ENCODE assay signal across 19 cellular contexts in genomic region chr2:229728360-229728759, GRCh38. TPM values are rescaled to one million over a fixed set of nuclear protein-coding genes. Genes with fewer than 3 reads are reported as not detected.
"Had no signal": no experiment of that assay in that cellular context is flagged by ENCODE, and none has a peak within 500 bp of the region (broad histone marks: within the 10 kb centered on the region; RNA-seq: fewer than 3 reads in every experiment).

No MANE protein-coding gene starts in this region.

- H3K9me3 ChIP-seq: tibial nerve, uterus had no signal

- ATAC-seq: activated T-helper 17 cell treated with anti-CD3 and anti-CD28 coated beads, Interleukin-2, amount 50 U/mL, for 72 hours; natural killer cell had no signal

- DNase-seq: activated CD4-positive, alpha-beta T cell treated with anti-CD3 and anti-CD28 coated beads, Interleukin-2, amount 50 U/mL, for 4 hours; activated CD4-positive, CD25-positive, alpha-beta regulatory T cell treated with anti-CD3 and anti-CD28 coated beads, Interleukin-2, amount 50 U/mL, for 72 hours; activated naive CD4-positive, alpha-beta T cell treated with Interleukin-2 at 50 U/mL for 16 hours; dorsolateral prefrontal cortex; endodermal cell; kidney glomerular epithelial cell; mesendoderm; natural killer cell; retina; stimulated activated CD4-positive, alpha-beta T cell treated with anti-CD3 and anti-CD28 coated beads, Interleukin-4, amount 100 ng/mL, for 24 hours; stimulated activated CD8-positive, alpha-beta memory T cell treated with anti-CD3 and anti-CD28 coated beads, Interleukin-4, amount 100 ng/mL, for 48 hours; stimulated activated naive CD4-positive, alpha-beta T cell treated with Interleukin-2 at 50 U/mL for 16 hours; substantia nigra; T-helper 9 cell; uterus had no signal

- H3K27me3 ChIP-seq: tibial nerve, uterus had no signal

- FAIRE-seq: astrocyte had no signal

- H3K4me3 ChIP-seq: dorsolateral prefrontal cortex, tibial nerve, uterus had no signal

- H3K27ac ChIP-seq: dorsolateral prefrontal cortex, tibial nerve, uterus had no signal

- H3K36me3 ChIP-seq: tibial nerve, uterus had no signal

- H3K4me1 ChIP-seq: tibial nerve, uterus had no signal

RNA-seq across cellular contexts. Expression of gene DNER, which starts 14.0 kb away (rescaled TPM):
- total RNA-seq: activated T-helper 17 cell treated with anti-CD3 and anti-CD28 coated beads, Interleukin-2, amount 50 U/mL, for 72 hours; liver; natural killer cell had no signal
